Comparison of ENCODE assay signal across 17 cellular contexts in the genomic region with DNA sequence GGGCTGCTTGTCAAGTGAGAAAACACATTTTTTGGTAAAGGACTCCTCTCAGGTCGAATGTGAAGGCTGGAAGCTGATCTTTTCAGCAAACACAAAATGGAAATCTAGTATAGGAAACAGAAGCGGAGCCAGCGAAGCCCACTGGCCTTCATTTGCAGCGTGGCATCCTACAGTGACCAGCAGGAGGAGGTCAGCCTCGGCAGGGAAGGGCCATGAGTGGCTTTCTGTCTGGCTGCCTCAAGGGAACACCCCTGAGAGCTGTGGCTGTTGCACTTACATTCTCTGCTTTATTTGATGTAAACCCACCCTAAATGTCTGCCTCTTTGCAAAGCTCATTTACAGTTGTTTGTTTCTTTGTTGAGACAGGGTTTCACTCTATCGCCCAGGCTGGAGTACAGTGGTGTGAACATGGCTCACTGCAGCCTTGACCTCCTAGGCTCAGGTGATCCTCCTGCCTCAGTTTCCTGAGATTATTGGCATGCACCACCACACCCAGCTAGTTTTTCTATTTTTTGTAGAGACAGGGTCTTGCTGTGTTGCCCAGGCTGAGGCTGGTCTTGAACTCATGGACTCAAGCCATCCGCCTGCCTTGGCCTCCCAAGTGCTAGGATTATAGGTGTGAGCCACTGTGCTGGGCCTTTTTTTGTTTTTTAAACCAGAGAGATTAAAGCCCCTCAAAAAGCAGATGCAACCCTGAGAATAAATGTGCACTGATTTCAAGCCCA.
DNase-seq lines count a peak whose midpoint lies in the region; ATAC-seq and TF ChIP-seq lines count a peak whose summit lies in the region.
"Had no signal": no experiment of that assay in that cellular context is flagged by ENCODE, and none has a peak within 500 bp of the region (broad histone marks: within the 10 kb centered on the region; RNA-seq: fewer than 3 reads in every experiment).

No MANE protein-coding gene starts in this region.

- H3K9me2 ChIP-seq in GM23338 (ENCODE audit: insufficient read depth) (no peaks in the 10 kb centered on the region; the same call in 1 of the 2 replicates), hepatocyte (replicated peaks; ENCODE audit: insufficient read depth) (no peaks in the 10 kb centered on the region)

- intact Hi-C loops in Calu3 (cut with micrococcal nuclease; ENCODE audit: unreplicated experiment): no loop called here

- H3K4me1 Mint-ChIP-seq in GM23338 (peaks cover 19% of the 10 kb centered on the region), WTC11 (peaks cover 29% of the 10 kb centered on the region), Calu3 (ENCODE audit: low read depth, unreplicated experiment) (no peaks in the 10 kb centered on the region)

- 90% methylated on average over 7 of the region's 7 CpGs for WGBS in hepatocyte (ENCODE audit: low lambda C conversion rate, missing lambda C conversion rate)
- WGBS in neuronal stem cell (ENCODE audit: extremely low coverage in 2 of 2, insufficient read length in 2 of 2, insufficient replicate concordance in 1 of 2), 2 donors: no CpG with 5 or more reads among the region's 7 CpGs

- H3K79me1 ChIP-seq in neuronal stem cell (ENCODE audit: low read depth, low read length): no peaks in the 10 kb centered on the region

- CTCF ChIA-PET in WTC11 (lab: Charles Lee) (no interaction called here), Calu3 (lab: Charles Lee) (interaction anchor here (1.4 kb wide), 1 partner anchor 708 kb away, joined by 10 read pairs; no protein-coding TSS in a partner anchor)

- H4K8ac ChIP-seq in neuronal stem cell (ENCODE audit: low read depth, low read length): no peak overlapping the region

- no peak overlapping the region for H3K9ac ChIP-seq in neuronal stem cell (ENCODE audit: low read depth, low read length, poor library complexity)

- H3K27me3 ChIP-seq in GM23338 (ENCODE audit: insufficient read depth) (no peaks in the 10 kb centered on the region), hepatocyte (no peaks in the 10 kb centered on the region), neuronal stem cell (ENCODE audit: control insufficient read depth in 3 of 3, insufficient read depth in 3 of 3, low read depth in 1 of 3, low read length in 3 of 3) (no peaks in the 10 kb centered on the region)

- peaks cover 6% of the 10 kb centered on the region; the same call in 2 of the 3 replicates for H3K9me3 Mint-ChIP-seq in GM23338
- peaks cover 14% of the 10 kb centered on the region for H3K9me3 Mint-ChIP-seq in WTC11
- H3K9me3 Mint-ChIP-seq in Calu3 (ENCODE audit: low read depth, unreplicated experiment): peaks cover 7% of the 10 kb centered on the region

- H3K27ac Mint-ChIP-seq in GM23338: no peak overlapping the region
- H3K27ac Mint-ChIP-seq in WTC11: no peak overlapping the region
- no peak overlapping the region for H3K27ac Mint-ChIP-seq in Calu3 (ENCODE audit: unreplicated experiment)

- no peak overlapping the region for H3K4me2 ChIP-seq in GM23338
- H3K4me2 ChIP-seq in hepatocyte: no peak overlapping the region
- no peak overlapping the region for H3K4me2 ChIP-seq in neuronal stem cell (ENCODE audit: insufficient read depth, low read length, poor library complexity, severe bottlenecking)
- H3K4me2 ChIP-seq: A549 had no signal

- H3K4me3 ChIP-seq in GM23338: no peak overlapping the region
- H3K4me3 ChIP-seq in hepatocyte: no peak overlapping the region
- no peak overlapping the region for H3K4me3 ChIP-seq in neuronal stem cell (ENCODE audit: low read length in 2 of 2)
- H3K4me3 ChIP-seq: A549 had no signal

- H3K9me3 ChIP-seq in hepatocyte (ENCODE audit: low read depth) (no peaks in the 10 kb centered on the region), neuronal stem cell (replicated peaks in 1 of 2; ENCODE audit: control insufficient read depth in 2 of 2, insufficient read depth in 1 of 2, low read depth in 1 of 2, low read length in 2 of 2) (peaks cover 2 to 3% of the 10 kb centered on the region in 2 donors)
- H3K9me3 ChIP-seq: A549 had no signal

- 0 out of 2 replicates have a peak, but pooled peaks cover 4% of the 10 kb centered on the region for H3K4me1 ChIP-seq in GM23338 (ENCODE audit: insufficient read depth)
- H3K4me1 ChIP-seq in hepatocyte (ENCODE audit: insufficient read depth): no peaks in the 10 kb centered on the region
- H3K4me1 ChIP-seq in neuronal stem cell (ENCODE audit: control insufficient read depth in 2 of 2, insufficient read depth in 1 of 2, low read depth in 1 of 2, low read length in 2 of 2): peaks cover 7 to 9% of the 10 kb centered on the region in 2 donors
- H3K4me1 ChIP-seq: A549 had no signal

- DNase-seq in GM23338 (ENCODE audit: low spot score) (peak; percentile 27), WTC11 (ENCODE audit: low spot score) (no peak), hepatocyte (ENCODE audit: low spot score) (no peak), neuronal stem cell (ENCODE audit: low spot score) (no peak), hippocampal formation (lab: John Stamatoyannopoulos, UW) (no peak), inferior parietal cortex (ENCODE audit: extremely low spot score) (no peak), Calu3 (no peak)
- DNase-seq: DMS 273 treated with DMSO at 0.1 percent for 48 hours, KG1, NCI-H1436, NCI-H2081, NCI-H748 treated with DMSO at 0.1 percent for 48 hours, OCI-M1, RPMI8226, SIG-M5 had no signal

- no TSS peak for BruUV-seq in Calu3 (replicated peaks; lab: Mats Ljungman, UMichigan)

- no peak overlapping the region for H3K27ac ChIP-seq in GM23338 (ENCODE audit: low read depth)
- H3K27ac ChIP-seq in hepatocyte: no peak overlapping the region
- H3K27ac ChIP-seq in neuronal stem cell (replicated peaks; ENCODE audit: low read length): no peak overlapping the region
- H3K27ac ChIP-seq: A549 had no signal

- no peak overlapping the region for H4K91ac ChIP-seq in neuronal stem cell (ENCODE audit: low read depth, low read length, poor library complexity)

- H4K20me1 ChIP-seq in GM23338 (replicated peaks; ENCODE audit: insufficient read depth): no peaks in the 10 kb centered on the region
- no peaks in the 10 kb centered on the region for H4K20me1 ChIP-seq in hepatocyte (ENCODE audit: insufficient read depth, poor library complexity, severe bottlenecking)

- no peak overlapping the region for H2BK120ac ChIP-seq in neuronal stem cell (ENCODE audit: low read depth, low read length)

- no peaks in the 10 kb centered on the region for H3F3A ChIP-seq in GM23338 (replicated peaks; ENCODE audit: low read depth)

- no peak overlapping the region for H2BK15ac ChIP-seq in neuronal stem cell (ENCODE audit: low read length)

- POLR2A ChIA-PET in WTC11 (lab: Charles Lee): no interaction called here

- H2BK5ac ChIP-seq in neuronal stem cell (ENCODE audit: low read length): no peak overlapping the region

- H2AFZ ChIP-seq in GM23338 (peak overlapping the region; percentile 86), hepatocyte (peak overlapping the region; percentile 3), neuronal stem cell (ENCODE audit: low read length) (peak overlapping the region; percentile 84)

- no peak overlapping the region for H2AK5ac ChIP-seq in neuronal stem cell (ENCODE audit: low read depth, low read length)

- ATAC-seq in GM23338 (peak; percentile 68), WTC11 (peak; percentile 48), GM19324 (IDR thresholded peaks at IDR 0.05; ENCODE audit: low FRiP score, unreplicated experiment) (no peak)
- ATAC-seq: A549 had no signal

- peaks cover 5% of the 10 kb centered on the region for H3K27me3 Mint-ChIP-seq in GM23338 (ENCODE audit: insufficient read depth, low read depth, poor library complexity)
- no peaks in the 10 kb centered on the region for H3K27me3 Mint-ChIP-seq in WTC11 (ENCODE audit: low read depth)
- H3K27me3 Mint-ChIP-seq in Calu3 (ENCODE audit: unreplicated experiment): no peaks in the 10 kb centered on the region

- no peak overlapping the region for H3K4me3 Mint-ChIP-seq in GM23338
- H3K4me3 Mint-ChIP-seq in WTC11: no peak overlapping the region
- H3K4me3 Mint-ChIP-seq in Calu3 (ENCODE audit: low read depth, unreplicated experiment): no peak overlapping the region

- H3K36me3 ChIP-seq in GM23338 (ENCODE audit: insufficient read depth) (no peaks in the 10 kb centered on the region), hepatocyte (replicated peaks; ENCODE audit: insufficient read depth, low read depth) (no peaks in the 10 kb centered on the region), neuronal stem cell (replicated peaks in 1 of 2; ENCODE audit: control insufficient read depth in 2 of 2, insufficient read depth in 2 of 2, low read length in 2 of 2) (no peaks in the 10 kb centered on the region)

- H3K4ac ChIP-seq in neuronal stem cell (ENCODE audit: low read length): no peak overlapping the region

- H3K36me3 Mint-ChIP-seq in GM23338 (ENCODE audit: low read depth) (no peaks in the 10 kb centered on the region; the same call in 2 of the 3 replicates), WTC11 (peaks cover 11% of the 10 kb centered on the region), Calu3 (ENCODE audit: insufficient read depth, unreplicated experiment) (no peaks in the 10 kb centered on the region)

- no peaks in the 10 kb centered on the region for H3K79me2 ChIP-seq in GM23338 (replicated peaks; ENCODE audit: insufficient read depth)
- H3K79me2 ChIP-seq in hepatocyte: no peaks in the 10 kb centered on the region

- no peak overlapping the region for H3K14ac ChIP-seq in neuronal stem cell (ENCODE audit: low read length)

- no peak overlapping the region for H3K23ac ChIP-seq in neuronal stem cell (ENCODE audit: low read depth, low read length, poor library complexity)

- no peak overlapping the region for H2BK12ac ChIP-seq in neuronal stem cell (ENCODE audit: low read length)

- peak; percentile 26 to 28; a peak in 2 of 4 replicates for TF ChIP-seq CTCF in GM23338 (conservative IDR thresholded peaks at IDR 0.05; ENCODE audit: low read depth in 2 of 2)
- no peak for TF ChIP-seq CTCF in WTC11 (IDR thresholded peaks at IDR 0.05)
- no peak for TF ChIP-seq CTCF in hepatocyte (IDR thresholded peaks at IDR 0.05; ENCODE audit: poor library complexity)
- no peak for TF ChIP-seq CTCF in Calu3 (IDR thresholded peaks at IDR 0.05; ENCODE audit: unreplicated experiment)

- H3K18ac ChIP-seq in neuronal stem cell (ENCODE audit: low read length): no peak overlapping the region

TF ChIP-seq in GM23338, 12 proteins besides CTCF, POLR2A, EP300 and RAD21 (continues in another document):
- TF ChIP-seq EZH2 (IDR thresholded peaks at IDR 0.05; ENCODE audit: low read depth, unreplicated experiment): no peak

TF ChIP-seq in WTC11, 78 proteins besides CTCF, POLR2A, EP300 and RAD21:
- TF ChIP-seq ZNF121 (CRISPR knock-in tag; IDR thresholded peaks at IDR 0.05): peak; percentile 64; the same call in 1 of the 2 replicates
- no peak for TF ChIP-seq ZNF396 (CRISPR knock-in tag; IDR thresholded peaks at IDR 0.05; ENCODE audit: borderline replicate concordance)
TF ChIP-seq in WTC11: peak in this region for 1.

Comparison
In these comparisons a context has a peak if more than half of its experiments do, and no peak if none do; other contexts are left out.
1. H2AFZ ChIP-seq: peak in every context shown above with its lines; median percentile 86 in GM23338; 84 in neuronal stem cell; 3 in hepatocyte.
2. CTCF ChIP-seq: peak in GM23338 (2 of 2); none in WTC11 (single experiment), hepatocyte (single experiment) and Calu3 (single experiment).